Comparison of ENCODE assay signal across 25 cellular contexts in genomic region chr20:23963941-23964340, GRCh38. TPM values are rescaled to one million over a fixed set of nuclear protein-coding genes. Genes with fewer than 3 reads are reported as not detected.
DNase-seq lines count a peak whose midpoint lies in the region; ATAC-seq, FAIRE-seq and TF ChIP-seq lines count a peak whose summit lies in the region.
"Had no signal": no experiment of that assay in that cellular context is flagged by ENCODE, and none has a peak within 500 bp of the region (broad histone marks: within the 10 kb centered on the region; RNA-seq: fewer than 3 reads in every experiment).

No MANE protein-coding gene starts in this region.

- H3K4me2 ChIP-seq in HepG2 (ENCODE audit: low read depth, low read length) (no peak overlapping the region), H9 (ENCODE audit: insufficient read depth, insufficient read length, low read length) (no peak overlapping the region)
- H3K4me2 ChIP-seq: BLaER1 had no signal

- no peak overlapping the region for H3K4me3 ChIP-seq in HepG2 (replicated peaks in 1 of 3; ENCODE audit: insufficient read depth in 1 of 3, low read depth in 2 of 3, low read length in 3 of 3)
- no peak overlapping the region for H3K4me3 ChIP-seq in right lobe of liver
- H3K4me3 ChIP-seq in HEK293 (ENCODE audit: low read depth, low read length): no peak overlapping the region
- no peak overlapping the region for H3K4me3 ChIP-seq in transverse colon
- H3K4me3 ChIP-seq: BLaER1 had no signal

- H4K8ac ChIP-seq in H9 (replicated peaks; ENCODE audit: insufficient read length, low read depth, low read length): no peak overlapping the region

- POLR2A ChIA-PET in HepG2 (lab: Yijun Ruan, JAX): no interaction called here
- POLR2A ChIA-PET in HEK293 (lab: Yijun Ruan, JAX): no interaction called here

- H3K36me3 ChIP-seq in HepG2 (replicated peaks in 1 of 2; ENCODE audit: control insufficient read depth in 1 of 2, insufficient read depth in 2 of 2, low read length in 2 of 2) (no peaks in the 10 kb centered on the region), right lobe of liver (no peaks in the 10 kb centered on the region), HEK293 (ENCODE audit: control insufficient read depth in 2 of 2, insufficient read depth in 1 of 2, low read length in 2 of 2) (no peaks in the 10 kb centered on the region), transverse colon (no peaks in the 10 kb centered on the region)
- H3K36me3 ChIP-seq: BE2C, BLaER1 had no signal

- no peaks in the 10 kb centered on the region for H3K79me1 ChIP-seq in H9 (ENCODE audit: insufficient read depth, low read depth, low read length, poor library complexity, severe bottlenecking)

- no peaks in the 10 kb centered on the region for H3K4me1 ChIP-seq in HepG2 (ENCODE audit: insufficient read depth, low read length)
- H3K4me1 ChIP-seq in right lobe of liver: no peaks in the 10 kb centered on the region
- no peaks in the 10 kb centered on the region for H3K4me1 ChIP-seq in HEK293 (ENCODE audit: control insufficient read depth, insufficient read depth, low read length)
- H3K4me1 ChIP-seq in H9 (ENCODE audit: insufficient read depth, low read length): no peaks in the 10 kb centered on the region
- no peaks in the 10 kb centered on the region for H3K4me1 ChIP-seq in transverse colon
- H3K4me1 ChIP-seq: BE2C, BLaER1 had no signal

- H3K4me3 Mint-ChIP-seq in H9: no peak overlapping the region
- H3K4me3 Mint-ChIP-seq: CD14-positive monocyte; CD4-positive, alpha-beta memory T cell; CD4-positive, CD25-positive, alpha-beta regulatory T cell; CD8-positive, alpha-beta memory T cell had no signal

- no TSS peak for BruUV-seq in HepG2 (replicated peaks; lab: Mats Ljungman, UMichigan)

- no peaks in the 10 kb centered on the region for H3K4me1 Mint-ChIP-seq in H9
- H3K4me1 Mint-ChIP-seq: CD14-positive monocyte; CD4-positive, alpha-beta memory T cell; CD4-positive, CD25-positive, alpha-beta regulatory T cell; CD8-positive, alpha-beta memory T cell had no signal

- H4K20me1 ChIP-seq in HepG2 (ENCODE audit: insufficient read depth, low read length): no peaks in the 10 kb centered on the region
- no peaks in the 10 kb centered on the region for H4K20me1 ChIP-seq in H9 (ENCODE audit: control insufficient read depth, insufficient read depth, insufficient read length)
- H4K20me1 ChIP-seq: BLaER1 had no signal

- H3K23me2 ChIP-seq in H9 (ENCODE audit: insufficient read length, low read depth, low read length, poor library complexity, severe bottlenecking): no peaks in the 10 kb centered on the region

- no peak overlapping the region for H3K14ac ChIP-seq in H9 (ENCODE audit: insufficient read depth, low read length)

- TF ChIP-seq POLR2A in HepG2 (IDR thresholded peaks at IDR 0.05; ENCODE audit: insufficient read depth in 1 of 2, low read depth in 2 of 2, low read length in 2 of 2) (no peak), right lobe of liver (IDR thresholded peaks at IDR 0.05) (no peak), transverse colon (IDR thresholded peaks at IDR 0.05) (no peak)

- no peak overlapping the region for H3K23ac ChIP-seq in H9 (ENCODE audit: insufficient read length, low read depth, low read length)

- intact Hi-C loops in HepG2 (cut with micrococcal nuclease; ENCODE audit: unreplicated experiment) (no loop called here), right lobe of liver (cut with DNase I) (no loop called here), transverse colon (cut with DNase I; ENCODE audit: low total_unique reads) (no loop called here)

- no peak overlapping the region for H4K91ac ChIP-seq in H9 (ENCODE audit: insufficient read length, low read depth, low read length)

- peaks cover 44 to 58% of the 10 kb centered on the region in 2 experiments for H3K9me3 Mint-ChIP-seq in H9

- H3T11ph ChIP-seq in H9 (ENCODE audit: low read length): no peak overlapping the region

- CTCF ChIA-PET in HepG2 (lab: Yijun Ruan, JAX; ENCODE audit: low intra/inter-chr PET ratio, low total read pairs) (no interaction called here), HEK293 (lab: Yijun Ruan, JAX) (no interaction called here)

- in situ Hi-C loops in HepG2 (cut with HindIII; ENCODE audit: extremely low pct_ligation_motif_present, low pct_unique_long_range_greater_than_20kb): no loop called here
- in situ Hi-C loops in transverse colon (cut with MboI; ENCODE audit: low pct_ligation_motif_present in 1 of 4, low pct_unique_long_range_greater_than_20kb in 1 of 4, low sequenced_read_pairs in 3 of 4): no loop called here

- H2AFZ ChIP-seq in HepG2 (ENCODE audit: low read length) (no peak overlapping the region), H9 (ENCODE audit: low read length) (no peak overlapping the region)

- H3K27me3 Mint-ChIP-seq in H9 (ENCODE audit: low read depth): no peaks in the 10 kb centered on the region; the same call in 1 of the 2 replicates

- 0% methylated on average over 1 of the region's 1 CpG for WGBS in HepG2 (ENCODE audit: low lambda C conversion rate)
- 29% methylated on average over 1 of the region's 1 CpG for WGBS in right lobe of liver (ENCODE audit: insufficient coverage, low coverage, low lambda C conversion rate, missing lambda C conversion rate)
- WGBS in H9 (ENCODE audit: extremely low coverage, insufficient read length, low lambda C conversion rate): 100% methylated on average over 1 of the region's 1 CpG
- 14 to 38% methylated on average over 1 of the region's 1 CpG for WGBS in transverse colon (ENCODE audit: low coverage in 1 of 2), 2 donors

- peaks cover 19 to 41% (median 20%) of the 10 kb centered on the region in 3 experiments for H3K36me3 Mint-ChIP-seq in H9 (ENCODE audit: insufficient read depth in 1 of 3, low read depth in 3 of 3)
- H3K36me3 Mint-ChIP-seq: CD14-positive monocyte; CD4-positive, CD25-positive, alpha-beta regulatory T cell had no signal

- H4K5ac ChIP-seq in H9 (ENCODE audit: insufficient read length, low read depth, low read length): no peak overlapping the region

- H3K9ac ChIP-seq in HepG2 (ENCODE audit: insufficient read depth, low read depth, low read length) (no peak overlapping the region), H9 (ENCODE audit: extremely low read depth, insufficient read length, low read length) (no peak overlapping the region)
- H3K9ac ChIP-seq: BLaER1 had no signal

- no peak overlapping the region for H2BK5ac ChIP-seq in H9 (ENCODE audit: insufficient read length, low read length)

- no peak overlapping the region for H2BK15ac ChIP-seq in H9 (ENCODE audit: low read depth, low read length)

- TF ChIP-seq CTCF in HepG2 (CRISPR knock-in tag; IDR thresholded peaks at IDR 0.05) (no peak), right lobe of liver (IDR thresholded peaks at IDR 0.05) (no peak), HEK293 (tag by site-specific recombination; IDR thresholded peaks at IDR 0.05) (no peak), H9 (conservative IDR thresholded peaks at IDR 0.05) (no peak), transverse colon (IDR thresholded peaks at IDR 0.05) (no peak)

- no peak overlapping the region for H3K27ac Mint-ChIP-seq in H9
- H3K27ac Mint-ChIP-seq: CD14-positive monocyte; CD4-positive, CD25-positive, alpha-beta regulatory T cell; CD8-positive, alpha-beta memory T cell had no signal

- no peak overlapping the region for H3K4ac ChIP-seq in H9 (ENCODE audit: low read depth, low read length)

- H3K27ac ChIP-seq in HepG2 (ENCODE audit: extremely low read length, insufficient read depth, low read length): no peak overlapping the region
- no peak overlapping the region for H3K27ac ChIP-seq in right lobe of liver
- H3K27ac ChIP-seq in HEK293 (ENCODE audit: extremely low read depth, low read depth, low read length): no peak overlapping the region
- no peak overlapping the region for H3K27ac ChIP-seq in H9 (ENCODE audit: insufficient read length, low read depth, low read length)
- no peak overlapping the region for H3K27ac ChIP-seq in transverse colon
- H3K27ac ChIP-seq: 22Rv1, BLaER1 had no signal

- FAIRE-seq in HepG2 (lab: Jason Lieb, UNC): no peak
- FAIRE-seq: D721Med, G401.6, GM12891, GM19239 had no signal

- H2BK20ac ChIP-seq in H9 (ENCODE audit: low read depth, low read length, poor library complexity, severe bottlenecking): no peak overlapping the region

- no peak overlapping the region for H2BK12ac ChIP-seq in H9 (ENCODE audit: insufficient read length, low read depth, low read length)

- no peaks in the 10 kb centered on the region; a peak in 1 of 5 replicates for H3K27me3 ChIP-seq in HepG2 (ENCODE audit: control insufficient read depth in 1 of 2, insufficient read depth in 2 of 2, low read length in 2 of 2)
- H3K27me3 ChIP-seq in right lobe of liver: no peaks in the 10 kb centered on the region
- no peaks in the 10 kb centered on the region for H3K27me3 ChIP-seq in H9 (ENCODE audit: insufficient read depth, low read length)
- no peaks in the 10 kb centered on the region for H3K27me3 ChIP-seq in transverse colon
- H3K27me3 ChIP-seq: BE2C, BLaER1 had no signal

- no peak overlapping the region for H2BK120ac ChIP-seq in H9 (ENCODE audit: low read depth, low read length, poor library complexity, severe bottlenecking)

- no peak overlapping the region for H3K56ac ChIP-seq in H9 (ENCODE audit: insufficient read length, low read depth, low read length)

- no peak for TF ChIP-seq EP300 in HepG2 (IDR thresholded peaks at IDR 0.05; ENCODE audit: low read depth in 2 of 2, low read length in 2 of 2)
- TF ChIP-seq EP300 in HepG2 (CRISPR knock-in tag; IDR thresholded peaks at IDR 0.05; ENCODE audit: borderline replicate concordance): no peak
- TF ChIP-seq EP300 in transverse colon (IDR thresholded peaks at IDR 0.05; ENCODE audit: low read depth): no peak

- H2AK5ac ChIP-seq in H9 (ENCODE audit: insufficient read length, low read length): no peak overlapping the region

- no peak overlapping the region for H3K18ac ChIP-seq in H9 (ENCODE audit: insufficient read length, low read depth, low read length)

- H3K79me2 ChIP-seq in HepG2 (ENCODE audit: insufficient read depth, low read length) (no peaks in the 10 kb centered on the region), H9 (ENCODE audit: insufficient read depth, low read length) (no peaks in the 10 kb centered on the region)

- no peak for DNase-seq in HepG2 (ENCODE audit: low spot score)
- DNase-seq in right lobe of liver: no peak
- no peak for DNase-seq in H9
- no peak for DNase-seq in transverse colon
- DNase-seq: ACHN; BE2C; C1 segment of cervical spinal cord; Calu3; CD4-positive, alpha-beta memory T cell; CD4-positive, CD25-positive, alpha-beta regulatory T cell; CD8-positive, alpha-beta memory T cell; COR-L47; DMS79 treated with DMSO at 0.1 percent for 48 hours; GF-D8 had no signal

- H3K9me3 ChIP-seq in HepG2 (ENCODE audit: low read length): peaks cover 36% of the 10 kb centered on the region
- no peaks in the 10 kb centered on the region for H3K9me3 ChIP-seq in right lobe of liver
- H3K9me3 ChIP-seq in HEK293 (ENCODE audit: control insufficient read depth, insufficient read depth, low read depth, low read length): no peaks in the 10 kb centered on the region
- peaks cover 5% of the 10 kb centered on the region for H3K9me3 ChIP-seq in H9 (ENCODE audit: control insufficient read depth, low read depth, low read length)
- H3K9me3 ChIP-seq in transverse colon: no peaks in the 10 kb centered on the region
- H3K9me3 ChIP-seq: BE2C had no signal

- TF ChIP-seq RAD21 in HepG2 (CRISPR knock-in tag; IDR thresholded peaks at IDR 0.05): no peak

- ATAC-seq in HepG2 (no peak), right lobe of liver (no peak)

RNA-seq across cellular contexts. Expression of gene GGTLC1, which starts 24.6 kb away (rescaled TPM):
- not detected in 2 replicates for total RNA-seq in HepG2 (2016; rRNA removed; fragmentation: Illumina TruSeq; extraction: Trizol)
- not detected in 2 replicates for total RNA-seq in HepG2 (2016; cell fraction: cytosol; rRNA removed; fragmentation: Illumina TruSeq; extraction: Trizol; ENCODE audit: low read depth)
- total RNA-seq in HepG2 (2016; cell fraction: insoluble cytoplasmic fraction; rRNA removed; fragmentation: Illumina TruSeq; extraction: Trizol): not detected in 2 replicates
- total RNA-seq in HepG2 (2016; cell fraction: membrane; rRNA removed; fragmentation: Illumina TruSeq; extraction: Trizol): not detected in 2 replicates
- total RNA-seq in HepG2 (2016; cell fraction: nucleus; rRNA removed; fragmentation: Illumina TruSeq; extraction: Trizol): not detected in 2 replicates
- not detected in 2 replicates for polyA plus RNA-seq in HepG2 (2011; rRNA removed)
- polyA plus RNA-seq in HepG2 (2011; cell fraction: cytosol; rRNA removed): not detected in 2 replicates
- not detected in 2 replicates for polyA plus RNA-seq in HepG2 (2011; cell fraction: nucleus; rRNA removed)
- polyA plus RNA-seq in HepG2 (2012): not detected in 2 replicates
- not detected in 2 replicates for polyA plus RNA-seq in HepG2 (2016; cell fraction: cytosol; fragmentation: Illumina TruSeq; extraction: Trizol; ENCODE audit: low read depth)
- not detected in 2 replicates for polyA plus RNA-seq in HepG2 (2016; cell fraction: insoluble cytoplasmic fraction; fragmentation: Illumina TruSeq; extraction: Trizol; ENCODE audit: low read depth)
- polyA plus RNA-seq in HepG2 (2016; cell fraction: membrane; fragmentation: Illumina TruSeq; extraction: Trizol; ENCODE audit: low read depth): not detected in 2 replicates
- not detected in 2 replicates for polyA plus RNA-seq in HepG2 (2016; cell fraction: nucleus; fragmentation: Illumina TruSeq; extraction: Trizol; ENCODE audit: insufficient read depth, low read depth)
- polyA minus RNA-seq in HepG2 (2011; rRNA and poly(A)+ RNA removed; ENCODE audit: low replicate concordance): not detected in 2 replicates
- not detected in 2 replicates for polyA minus RNA-seq in HepG2 (2011; cell fraction: cytosol; rRNA and poly(A)+ RNA removed)
- not detected in 2 replicates for polyA minus RNA-seq in HepG2 (2011; cell fraction: nucleus; rRNA and poly(A)+ RNA removed)
- not detected for total RNA-seq in right lobe of liver
- not detected in 2 replicates for total RNA-seq in H9 (2021)
- total RNA-seq in transverse colon: not detected
- total RNA-seq: A172; A673; Calu3; CD4-positive, alpha-beta memory T cell; CD4-positive, CD25-positive, alpha-beta regulatory T cell; CD8-positive, alpha-beta memory T cell had no signal
- polyA plus RNA-seq: AG04450; CD14-positive monocyte; CD4-positive, alpha-beta memory T cell; CD4-positive, CD25-positive, alpha-beta regulatory T cell; CD8-positive, alpha-beta memory T cell had no signal

Comparison
In these comparisons a context has a peak if more than half of its experiments do, and no peak if none do; other contexts are left out.
1. Of the 63 proteins assayed by ChIP-seq in both HepG2 and HEK293: peak only in HepG2: none; only in HEK293: SETDB1; in both: none; in neither: 62.